ENCODE assay signal across 9 cellular contexts in the genomic region with DNA sequence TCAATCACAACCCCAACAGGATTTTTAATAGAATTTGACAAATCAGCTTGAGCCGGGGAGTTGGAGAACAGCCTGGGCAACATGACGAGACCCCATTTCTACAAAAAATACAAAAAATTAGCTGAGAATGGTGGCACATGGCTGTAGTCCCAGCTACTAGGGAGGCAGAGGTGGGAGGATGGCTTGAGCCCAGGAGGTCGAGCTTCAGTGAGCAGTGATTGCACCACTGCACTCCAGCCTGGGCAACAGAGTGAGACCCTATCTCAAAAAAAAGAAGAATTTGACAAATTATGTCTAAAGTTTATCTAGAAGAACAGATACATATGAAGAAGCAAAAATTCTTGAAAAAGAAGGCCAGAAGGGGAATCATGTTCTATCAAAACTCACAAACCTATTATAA.
"Had no signal": no experiment of that assay in that cellular context is flagged by ENCODE, and none has a peak within 500 bp of the region (broad histone marks: within the 10 kb centered on the region; RNA-seq: fewer than 3 reads in every experiment).

No MANE protein-coding gene starts in this region.

- H3K27ac Mint-ChIP-seq: GM23338, H9, HFFc6, IgD-negative memory B cell had no signal

- H3K27me3 Mint-ChIP-seq: IgD-negative memory B cell had no signal

- DNase-seq: H9, HCEC 1CT, HFFc6 had no signal

- H3K4me3 Mint-ChIP-seq: GM23338, H9, HFFc6, IgD-negative memory B cell had no signal

- ATAC-seq: GM23338, HepG2 had no signal

- H3K27ac ChIP-seq: HL-60 had no signal

- H3K4me3 ChIP-seq: GM23338 had no signal

- H2AFZ ChIP-seq: GM23338 had no signal

- FAIRE-seq: H1, H54, HepG2 had no signal

- H3K4me2 ChIP-seq: GM23338 had no signal
